Comparison of ENCODE assay signal across 31 cellular contexts in genomic region chr3:4045756-4046155, GRCh38.
"Had no signal": no experiment of that assay in that cellular context is flagged by ENCODE, and none has a peak within 500 bp of the region (broad histone marks: within the 10 kb centered on the region; RNA-seq: fewer than 3 reads in every experiment).

No MANE protein-coding gene starts in this region.

- H3K36me3 Mint-ChIP-seq: immature natural killer cell; mesothelial cell of epicardium; naive B cell; natural killer cell; neural progenitor cell; stimulated activated effector memory CD8-positive, alpha-beta T cell treated with anti-CD3 and anti-CD28 coated beads, Interleukin-12 subunit alpha, Interleukin-12 subunit beta, amount 100 ng/mL, for 72 hours; type B pancreatic cell had no signal

- H3K4me1 ChIP-seq: left lung, lower lobe of right lung, parathyroid adenoma, psoas muscle, right lobe of liver, suprapubic skin, tibial artery, uterus had no signal

- H3K9ac ChIP-seq: neural progenitor cell, parathyroid adenoma had no signal

- H3K4me1 Mint-ChIP-seq: immature natural killer cell; mesothelial cell of epicardium; natural killer cell; nephron progenitor cell; stimulated activated effector memory CD8-positive, alpha-beta T cell treated with anti-CD3 and anti-CD28 coated beads, Interleukin-12 subunit alpha, Interleukin-12 subunit beta, amount 100 ng/mL, for 72 hours had no signal

- ATAC-seq: left lung; lower lobe of right lung; natural killer cell; psoas muscle; right lobe of liver; stimulated activated effector memory CD8-positive, alpha-beta T cell treated with anti-CD3 and anti-CD28 coated beads, Interleukin-12 subunit alpha, Interleukin-12 subunit beta, amount 100 ng/mL, for 72 hours had no signal

- H3K4me3 ChIP-seq: left lung, lower lobe of right lung, neural progenitor cell, psoas muscle, right lobe of liver, skin epidermis, suprapubic skin, thoracic aorta, tibial artery, uterus had no signal

- FAIRE-seq: islet of Langerhans, kidney had no signal

- H3K27ac ChIP-seq: left lung, lower lobe of right lung, neural progenitor cell, neutrophil, parathyroid adenoma, psoas muscle, right lobe of liver, suprapubic skin, thoracic aorta, tibial artery, uterus had no signal

- H3K27ac Mint-ChIP-seq: immature natural killer cell; mesothelial cell of epicardium; natural killer cell; nephron progenitor cell; neural progenitor cell; stimulated activated effector memory CD8-positive, alpha-beta T cell treated with anti-CD3 and anti-CD28 coated beads, Interleukin-12 subunit alpha, Interleukin-12 subunit beta, amount 100 ng/mL, for 72 hours; stimulated activated naive CD8-positive, alpha-beta T cell treated with anti-CD3 and anti-CD28 coated beads, Interleukin-15, Interleukin-2, amounts not matched to agents 100 ng/mL and 50 ng/mL, for 24 hours; type B pancreatic cell had no signal

- H3K27me3 Mint-ChIP-seq: naive B cell; stimulated activated naive CD8-positive, alpha-beta T cell treated with anti-CD3 and anti-CD28 coated beads, Interleukin-15, Interleukin-2, amounts not matched to agents 100 ng/mL and 50 ng/mL, for 24 hours; type B pancreatic cell had no signal

- H3K27me3 ChIP-seq: left lung, neural progenitor cell, neutrophil, right lobe of liver, suprapubic skin, tibial artery, uterus had no signal

- H3K4me2 ChIP-seq: neural progenitor cell had no signal

- H3K9me3 Mint-ChIP-seq: immature natural killer cell; mesothelial cell of epicardium; naive B cell; natural killer cell; stimulated activated effector memory CD8-positive, alpha-beta T cell treated with anti-CD3 and anti-CD28 coated beads, Interleukin-12 subunit alpha, Interleukin-12 subunit beta, amount 100 ng/mL, for 72 hours; stimulated activated naive CD8-positive, alpha-beta T cell treated with anti-CD3 and anti-CD28 coated beads, Interleukin-15, Interleukin-2, amounts not matched to agents 100 ng/mL and 50 ng/mL, for 24 hours; type B pancreatic cell had no signal

- H2AFZ ChIP-seq: neural progenitor cell, parathyroid adenoma had no signal

- H3K36me3 ChIP-seq: left lung, lower lobe of right lung, neural progenitor cell, neutrophil, right lobe of liver, suprapubic skin, thoracic aorta, tibial artery, uterus had no signal

- H3K9me3 ChIP-seq: left lung, lower lobe of right lung, neutrophil, psoas muscle, right lobe of liver, suprapubic skin, thoracic aorta, tibial artery, uterus had no signal

- H3K79me2 ChIP-seq: parathyroid adenoma had no signal

- H3K4me3 Mint-ChIP-seq: immature natural killer cell; mesothelial cell of epicardium; naive B cell; natural killer cell; nephron progenitor cell; neural progenitor cell; stimulated activated effector memory CD8-positive, alpha-beta T cell treated with anti-CD3 and anti-CD28 coated beads, Interleukin-12 subunit alpha, Interleukin-12 subunit beta, amount 100 ng/mL, for 72 hours; stimulated activated naive CD8-positive, alpha-beta T cell treated with anti-CD3 and anti-CD28 coated beads, Interleukin-15, Interleukin-2, amounts not matched to agents 100 ng/mL and 50 ng/mL, for 24 hours; type B pancreatic cell had no signal

- DNase-seq: hypothalamus; immature natural killer cell; kidney; left colon; left lung; lower lobe of right lung; mesendoderm; naive B cell; natural killer cell; nephron progenitor cell; occipital lobe; psoas muscle; right lobe of liver; stimulated activated CD4-positive, alpha-beta T cell treated with anti-CD3 and anti-CD28 coated beads, Interleukin-12 subunit alpha, Interleukin-12 subunit beta, amount 100 ng/mL, for 4 hours; stimulated activated CD4-positive, alpha-beta T cell treated with anti-CD3 and anti-CD28 coated beads, Interleukin-15, amount 100 ng/mL, for 24 hours; stimulated activated CD4-positive, alpha-beta T cell treated with anti-CD3 and anti-CD28 coated beads, Interleukin-2, amount 100 ng/mL, for 24 hours; stimulated activated CD4-positive, alpha-beta T cell treated with anti-CD3 and anti-CD28 coated beads, Interleukin-4, amount 100 ng/mL, for 24 hours; stimulated activated naive CD4-positive, alpha-beta T cell; tibial artery; uterus had no signal
